8 cellular contexts compared by ENCODE assay signal in the genomic region with DNA sequence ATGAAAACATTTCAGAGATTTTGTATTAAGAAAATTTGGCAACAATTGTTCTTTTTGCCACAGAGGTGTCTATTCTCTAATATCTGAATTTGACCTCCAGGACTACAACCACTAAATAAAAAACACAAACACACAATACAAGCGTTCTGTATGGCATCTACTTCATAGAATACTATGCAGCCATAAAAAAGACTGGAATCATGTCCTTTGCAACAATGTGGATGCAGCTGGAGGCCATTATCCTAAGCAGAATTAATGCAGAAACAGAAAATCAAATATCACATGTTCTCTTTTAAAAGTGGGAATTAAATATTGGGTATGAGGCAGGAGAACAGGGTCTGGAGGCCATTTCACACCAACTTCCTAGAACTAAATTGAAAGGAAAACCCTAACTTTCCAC.
"Had no signal": no experiment of that assay in that cellular context is flagged by ENCODE, and none has a peak within 500 bp of the region (broad histone marks: within the 10 kb centered on the region; RNA-seq: fewer than 3 reads in every experiment).

No MANE protein-coding gene starts in this region.

- FAIRE-seq: G401.6, GM12878, GM12891, GM12892, GM18507, GM19239 had no signal

- H3K4me3 ChIP-seq: GM12878 had no signal

- ATAC-seq: GM12878 had no signal

- DNase-seq: GDM1, GF-D8 had no signal
